8 cellular contexts compared by ENCODE assay signal in genomic region chr20:63942250-63943006, GRCh38. TPM values are rescaled to one million over a fixed set of nuclear protein-coding genes. Genes with fewer than 3 reads are reported as not detected.
DNase-seq lines count a peak whose midpoint lies in the region; ATAC-seq and FAIRE-seq lines count a peak whose summit lies in the region.

No MANE protein-coding gene starts in this region.

- POLR2A ChIA-PET in activated CD8-positive, alpha-beta T cell treated with anti-CD3 and anti-CD28 coated beads, Interleukin-2, amount 10 ng/mL, durations not matched to agents 7 days and 5 days (lab: Charles Lee): interaction anchor here (0.6 to 1.7 kb wide), 4 partner anchors 9 to 26 kb away, joined by 3 to 5 read pairs (median 3); partner anchors contain the start of gene UCKL1

- peaks cover 24% of the 10 kb centered on the region for H3K4me1 Mint-ChIP-seq in activated CD8-positive, alpha-beta T cell treated with anti-CD3 and anti-CD28 coated beads, Interleukin-2, amount 10 ng/mL, durations not matched to agents 7 days and 5 days (ENCODE audit: low read depth)
- H3K4me1 Mint-ChIP-seq in stimulated activated naive CD8-positive, alpha-beta T cell treated with anti-CD3 and anti-CD28 coated beads, Interleukin-15, amount 100 ng/mL, for 72 hours: peaks cover 40% of the 10 kb centered on the region

- no peaks in the 10 kb centered on the region for H3K27me3 ChIP-seq in BLaER1 treated with 17β-estradiol and CSF1 and Interleukin-3, amounts not matched to agents 10 nM and 100 nM

- intact Hi-C loops in left ventricle myocardium superior (cut with micrococcal nuclease): no loop called here

- H3K9me3 ChIP-seq in BLaER1 treated with 17β-estradiol and CSF1 and Interleukin-3, amounts not matched to agents 10 nM and 100 nM (replicated peaks in 1 of 11): no peaks in the 10 kb centered on the region; a peak in 1 of 22 replicates

- peaks cover 91 to 95% (median 94%) of the 10 kb centered on the region in 11 experiments for H4K20me1 ChIP-seq in BLaER1 treated with 17β-estradiol and CSF1 and Interleukin-3, amounts not matched to agents 10 nM and 100 nM

- H3K27me3 Mint-ChIP-seq in activated CD8-positive, alpha-beta T cell treated with anti-CD3 and anti-CD28 coated beads, Interleukin-2, amount 10 ng/mL, durations not matched to agents 7 days and 5 days (ENCODE audit: low read depth): no peaks in the 10 kb centered on the region
- H3K27me3 Mint-ChIP-seq in stimulated activated naive CD8-positive, alpha-beta T cell treated with anti-CD3 and anti-CD28 coated beads, Interleukin-15, amount 100 ng/mL, for 72 hours: no peaks in the 10 kb centered on the region

- peak overlapping the region in 2 of 10 experiments; percentile 39 to 40; a peak in 5 of 20 replicates for H3K4me3 ChIP-seq in BLaER1 treated with 17β-estradiol and CSF1 and Interleukin-3, amounts not matched to agents 10 nM and 100 nM

- ATAC-seq in activated CD8-positive, alpha-beta T cell treated with anti-CD3 and anti-CD28 coated beads, Interleukin-2, amount 10 ng/mL, durations not matched to agents 7 days and 5 days: peak; percentile 20
- ATAC-seq in left ventricle myocardium superior (no peak), HG03159 (IDR thresholded peaks at IDR 0.05; ENCODE audit: unreplicated experiment) (no peak)
- ATAC-seq in stimulated activated naive CD8-positive, alpha-beta T cell treated with anti-CD3 and anti-CD28 coated beads, Interleukin-15, amount 100 ng/mL, for 72 hours: no peak

- peaks cover 37 to 53% (median 44%) of the 10 kb centered on the region in 10 experiments for H3K4me1 ChIP-seq in BLaER1 treated with 17β-estradiol and CSF1 and Interleukin-3, amounts not matched to agents 10 nM and 100 nM

- peak overlapping the region in 9 of 11 experiments; percentile 48 to 78 (median 65); a peak in 17 of 22 replicates for H3K27ac ChIP-seq in BLaER1 treated with 17β-estradiol and CSF1 and Interleukin-3, amounts not matched to agents 10 nM and 100 nM

- peak overlapping the region; percentile 94 for H3K27ac Mint-ChIP-seq in activated CD8-positive, alpha-beta T cell treated with anti-CD3 and anti-CD28 coated beads, Interleukin-2, amount 10 ng/mL, durations not matched to agents 7 days and 5 days
- H3K27ac Mint-ChIP-seq in stimulated activated naive CD8-positive, alpha-beta T cell treated with anti-CD3 and anti-CD28 coated beads, Interleukin-15, amount 100 ng/mL, for 72 hours: peak overlapping the region in 1 of 2 donors; percentile 60

- H3K36me3 ChIP-seq in BLaER1 treated with 17β-estradiol and CSF1 and Interleukin-3, amounts not matched to agents 10 nM and 100 nM: peaks cover 63 to 86% (median 78%) of the 10 kb centered on the region in 11 experiments

- DNase-seq in HTR-8/SVneo (ENCODE audit: insufficient read length, low spot score) (no peak), left ventricle myocardium superior (peak; percentile 53), EL (no peak)
- DNase-seq in activated CD8-positive, alpha-beta T cell treated with anti-CD3 and anti-CD28 coated beads, Interleukin-2, amount 10 ng/mL, durations not matched to agents 7 days and 5 days: peak; percentile 75
- peak; percentile 48 to 64 for DNase-seq in stimulated activated naive CD8-positive, alpha-beta T cell treated with anti-CD3 and anti-CD28 coated beads, Interleukin-15, amount 100 ng/mL, for 72 hours
- DNase-seq in effector CD4-positive, alpha-beta T cell: no peak

- H3K4me2 ChIP-seq in BLaER1 treated with 17β-estradiol and CSF1 and Interleukin-3, amounts not matched to agents 10 nM and 100 nM: peak overlapping the region; percentile 49 to 87 (median 73)

- CTCF ChIA-PET in activated CD8-positive, alpha-beta T cell treated with anti-CD3 and anti-CD28 coated beads, Interleukin-2, amount 10 ng/mL, durations not matched to agents 7 days and 5 days (lab: Charles Lee): interaction anchor here (0.6 to 1.3 kb wide), 2 partner anchors 31 kb away, joined by 3 to 4 read pairs; no protein-coding TSS in a partner anchor

- H3K36me3 Mint-ChIP-seq in activated CD8-positive, alpha-beta T cell treated with anti-CD3 and anti-CD28 coated beads, Interleukin-2, amount 10 ng/mL, durations not matched to agents 7 days and 5 days (ENCODE audit: low read depth): peaks cover 30% of the 10 kb centered on the region

- peak overlapping the region in 10 of 11 experiments; percentile 3 to 67 (median 53); a peak in 15 of 22 replicates for H3K9ac ChIP-seq in BLaER1 treated with 17β-estradiol and CSF1 and Interleukin-3, amounts not matched to agents 10 nM and 100 nM

- no peaks in the 10 kb centered on the region for H3K9me3 Mint-ChIP-seq in activated CD8-positive, alpha-beta T cell treated with anti-CD3 and anti-CD28 coated beads, Interleukin-2, amount 10 ng/mL, durations not matched to agents 7 days and 5 days (ENCODE audit: insufficient read depth)
- no peaks in the 10 kb centered on the region for H3K9me3 Mint-ChIP-seq in stimulated activated naive CD8-positive, alpha-beta T cell treated with anti-CD3 and anti-CD28 coated beads, Interleukin-15, amount 100 ng/mL, for 72 hours

- FAIRE-seq in HTR-8/SVneo (lab: Jason Lieb, UNC): peak; percentile 78

- H3K4me3 Mint-ChIP-seq in activated CD8-positive, alpha-beta T cell treated with anti-CD3 and anti-CD28 coated beads, Interleukin-2, amount 10 ng/mL, durations not matched to agents 7 days and 5 days: peak overlapping the region; percentile 23
- peak overlapping the region in 1 of 2 donors; percentile 32 for H3K4me3 Mint-ChIP-seq in stimulated activated naive CD8-positive, alpha-beta T cell treated with anti-CD3 and anti-CD28 coated beads, Interleukin-15, amount 100 ng/mL, for 72 hours

RNA-seq across cellular contexts. Expression of gene UCKL1, which starts 13.8 kb away (rescaled TPM):
- 10 to 100 TPM; 41.1 to 45.4 TPM for total RNA-seq in activated CD8-positive, alpha-beta T cell treated with anti-CD3 and anti-CD28 coated beads, Interleukin-2, amount 10 ng/mL, durations not matched to agents 7 days and 5 days
- total RNA-seq in left ventricle myocardium superior: 59.9 TPM

RNA-seq across cellular contexts. Expression of gene ZNF512B, which starts 27.3 kb away (rescaled TPM):
- 10 to 100 TPM; 12.0 to 12.1 TPM for total RNA-seq in activated CD8-positive, alpha-beta T cell treated with anti-CD3 and anti-CD28 coated beads, Interleukin-2, amount 10 ng/mL, durations not matched to agents 7 days and 5 days
- 14.0 TPM for total RNA-seq in left ventricle myocardium superior

RNA-seq across cellular contexts. Expression of gene SAMD10, which starts 37.0 kb away (rescaled TPM):
- 10 to 100 TPM; 12.0 to 12.5 TPM for total RNA-seq in activated CD8-positive, alpha-beta T cell treated with anti-CD3 and anti-CD28 coated beads, Interleukin-2, amount 10 ng/mL, durations not matched to agents 7 days and 5 days
- 6.4 TPM for total RNA-seq in left ventricle myocardium superior

RNA-seq across cellular contexts. Expression of gene PRPF6, which starts 38.5 kb away (rescaled TPM):
- total RNA-seq in activated CD8-positive, alpha-beta T cell treated with anti-CD3 and anti-CD28 coated beads, Interleukin-2, amount 10 ng/mL, durations not matched to agents 7 days and 5 days: 10 to 100 TPM; 64.7 to 68.3 TPM
- 50.6 TPM for total RNA-seq in left ventricle myocardium superior

RNA-seq across cellular contexts. Expression of gene DNAJC5, which starts 47.5 kb away (rescaled TPM):
- total RNA-seq in activated CD8-positive, alpha-beta T cell treated with anti-CD3 and anti-CD28 coated beads, Interleukin-2, amount 10 ng/mL, durations not matched to agents 7 days and 5 days: 10 to 100 TPM; 47.3 to 48.1 TPM
- 47.3 TPM for total RNA-seq in left ventricle myocardium superior

Comparison
In these comparisons a context has a peak if more than half of its experiments do, and no peak if none do; other contexts are left out.
1. DNase-seq: peak in activated CD8-positive, alpha-beta T cell treated with anti-CD3 and anti-CD28 coated beads, Interleukin-2, amount 10 ng/mL, durations not matched to agents 7 days and 5 days (single experiment), left ventricle myocardium superior (single experiment) and stimulated activated naive CD8-positive, alpha-beta T cell treated with anti-CD3 and anti-CD28 coated beads, Interleukin-15, amount 100 ng/mL, for 72 hours (2 of 2); none in HTR-8/SVneo (single experiment), EL (single experiment) and effector CD4-positive, alpha-beta T cell (single experiment).